Comparison of ENCODE assay signal across 33 cellular contexts in the genomic region with DNA sequence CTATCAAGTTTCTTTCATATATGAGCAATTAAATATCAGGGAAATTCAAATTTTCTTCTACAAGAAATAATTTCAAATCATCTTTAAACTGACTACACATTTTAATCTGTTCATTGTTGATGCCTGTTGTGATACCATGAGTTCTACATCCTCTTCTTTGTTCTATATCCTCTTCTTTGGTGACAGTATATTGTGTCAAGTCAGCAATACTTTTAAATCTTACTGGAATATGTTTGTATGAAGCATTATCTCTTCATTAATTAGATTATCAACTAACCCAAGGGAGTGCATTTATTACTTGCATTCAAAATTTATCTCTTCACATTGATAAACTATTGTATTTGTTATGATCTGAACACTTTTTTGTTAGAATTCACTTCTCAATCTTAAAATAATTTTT.
"Had no signal": no experiment of that assay in that cellular context is flagged by ENCODE, and none has a peak within 500 bp of the region (broad histone marks: within the 10 kb centered on the region; RNA-seq: fewer than 3 reads in every experiment).

No MANE protein-coding gene starts in this region.

- H3K4me3 ChIP-seq: adrenal gland, body of pancreas, breast epithelium had no signal

- DNase-seq: activated B cell treated with CpG ODN at 0.5 μM for 24 hours; activated CD4-positive, alpha-beta memory T cell treated with anti-CD3 and anti-CD28 coated beads for 36 hours; activated CD4-positive, alpha-beta T cell treated with anti-CD3 and anti-CD28 coated beads for 4 hours; activated CD4-positive, alpha-beta T cell treated with anti-CD3 and anti-CD28 coated beads, Interleukin-2, amount 10 ng/mL, durations not matched to agents 24 days and 14 days; activated CD4-positive, alpha-beta T cell treated with anti-CD3 and anti-CD28 coated beads, Interleukin-2, amount 50 U/mL, for 1 hour; activated CD4-positive, alpha-beta T cell treated with anti-CD3 and anti-CD28 coated beads, Interleukin-2, amount 50 U/mL, for 4 hours; activated CD4-positive, CD25-positive, alpha-beta regulatory T cell treated with anti-CD3 and anti-CD28 coated beads, Interleukin-2, amount 50 U/mL, for 72 hours; activated CD8-positive, alpha-beta memory T cell treated with anti-CD3 and anti-CD28 coated beads, Interleukin-2, amount 50 U/mL, for 4 hours; activated CD8-positive, alpha-beta T cell treated with anti-CD3 and anti-CD28 coated beads for 36 hours; activated effector memory CD4-positive, alpha-beta T cell treated with anti-CD3 and anti-CD28 coated beads, Interleukin-2, amount 50 U/mL, for 16 hours; activated gamma-delta T cell treated with Interleukin-2 at 50 U/mL for 16 hours; activated naive CD4-positive, alpha-beta T cell; activated naive CD4-positive, alpha-beta T cell treated with anti-CD3 and anti-CD28 coated beads for 36 hours; activated naive CD4-positive, alpha-beta T cell treated with anti-CD3 and anti-CD28 coated beads, Interleukin-2, amount 50 U/mL, for 16 hours; activated naive CD8-positive, alpha-beta T cell treated with anti-CD3 and anti-CD28 coated beads for 36 hours; activated T-cell treated with anti-CD3 and anti-CD28 coated beads for 4 hours; activated T-cell treated with anti-CD3 and anti-CD28 coated beads, Interleukin-2, amount 50 U/mL, for 1 hour; activated T-cell treated with anti-CD3 and anti-CD28 coated beads, Interleukin-2, amount 50 U/mL, for 4 hours; activated T-cell treated with anti-CD3 and anti-CD28 coated beads, Interleukin-2, amount 50 U/mL, for 72 hours; adrenal gland; amniotic stem cell; aorta; body of pancreas; brain microvascular endothelial cell; central memory CD4-positive, alpha-beta T cell; T-helper 2 cell; T-helper 9 cell had no signal

- H3K27me3 ChIP-seq: adrenal gland, body of pancreas, brain microvascular endothelial cell, breast epithelium had no signal

- H3K27ac ChIP-seq: adrenal gland, body of pancreas, brain microvascular endothelial cell, breast epithelium, VCaP had no signal

- H3K9me3 ChIP-seq: adrenal gland, body of pancreas, breast epithelium had no signal

- H3K36me3 ChIP-seq: adrenal gland, brain microvascular endothelial cell, breast epithelium had no signal

- H3K4me1 ChIP-seq: adrenal gland, body of pancreas, breast epithelium had no signal

- ATAC-seq: activated CD8-positive, alpha-beta T cell treated with anti-CD3 and anti-CD28 coated beads for 36 hours; activated naive CD4-positive, alpha-beta T cell treated with anti-CD3 and anti-CD28 coated beads, Interleukin-2, amount 50 U/mL, for 72 hours; activated T-cell treated with anti-CD3 and anti-CD28 coated beads, Interleukin-2, amount 50 U/mL, for 4 hours; activated T-cell treated with anti-CD3 and anti-CD28 coated beads, Interleukin-2, amount 50 U/mL, for 72 hours; activated T-helper 17 cell treated with anti-CD3 and anti-CD28 coated beads, Interleukin-2, amount 50 U/mL, for 72 hours; body of pancreas had no signal

- FAIRE-seq: astrocyte, TTC549 had no signal
